ENCODE assay signal across 20 cellular contexts in genomic region chr6:73509851-73510250, GRCh38.
"Had no signal": no experiment of that assay in that cellular context is flagged by ENCODE, and none has a peak within 500 bp of the region (broad histone marks: within the 10 kb centered on the region; RNA-seq: fewer than 3 reads in every experiment).

No MANE protein-coding gene starts in this region.

- H3K4me3 Mint-ChIP-seq: activated CD8-positive, alpha-beta memory T cell treated with anti-CD3 and anti-CD28 coated beads, Interleukin-2, amount 10 ng/mL, durations not matched to agents 7 days and 5 days; activated CD8-positive, alpha-beta T cell treated with anti-CD3 and anti-CD28 coated beads for 36 hours; effector memory CD8-positive, alpha-beta T cell; naive thymus-derived CD4-positive, alpha-beta T cell; neural progenitor cell; stimulated activated naive CD8-positive, alpha-beta T cell treated with anti-CD3 and anti-CD28 coated beads, Interleukin-15, amount 100 ng/mL, for 72 hours had no signal

- H3K27ac Mint-ChIP-seq: activated CD8-positive, alpha-beta memory T cell treated with anti-CD3 and anti-CD28 coated beads, Interleukin-2, amount 10 ng/mL, durations not matched to agents 7 days and 5 days; activated CD8-positive, alpha-beta T cell treated with anti-CD3 and anti-CD28 coated beads for 36 hours; neural progenitor cell had no signal

- H3K4me3 ChIP-seq: adrenal gland, ascending aorta, colonic mucosa, dorsolateral prefrontal cortex, lower lobe of right lung, neural progenitor cell, spleen, tibial artery had no signal

- H3K27ac ChIP-seq: adrenal gland, ascending aorta, brain microvascular endothelial cell, colonic mucosa, dorsolateral prefrontal cortex, lower lobe of right lung, neural progenitor cell, tibial artery had no signal

- H3K36me3 ChIP-seq: colonic mucosa, neural progenitor cell had no signal

- H3K4me1 ChIP-seq: adrenal gland, ascending aorta, colonic mucosa, neural progenitor cell had no signal

- DNase-seq: activated CD4-positive, alpha-beta T cell treated with anti-CD3 and anti-CD28 coated beads for 48 hours; activated CD8-positive, alpha-beta memory T cell treated with anti-CD3 and anti-CD28 coated beads, Interleukin-2, amount 10 ng/mL, durations not matched to agents 7 days and 5 days; activated CD8-positive, alpha-beta T cell treated with anti-CD3 and anti-CD28 coated beads for 36 hours; activated naive CD4-positive, alpha-beta T cell treated with Interleukin-2 at 50 U/mL for 16 hours; brain microvascular endothelial cell; central memory CD4-positive, alpha-beta T cell; colonic mucosa; dorsolateral prefrontal cortex; effector memory CD8-positive, alpha-beta T cell; foreskin melanocyte; lower lobe of right lung; naive thymus-derived CD4-positive, alpha-beta T cell; spleen; stimulated activated CD4-positive, alpha-beta T cell treated with anti-CD3 and anti-CD28 coated beads, Interleukin-4, amount 100 ng/mL, for 1 hour; stimulated activated naive CD8-positive, alpha-beta T cell treated with anti-CD3 and anti-CD28 coated beads, Interleukin-15, amount 100 ng/mL, for 72 hours; tibial artery had no signal

- H3K9me3 ChIP-seq: adrenal gland, ascending aorta, colonic mucosa, lower lobe of right lung, tibial artery had no signal

- H3K4me1 Mint-ChIP-seq: neural progenitor cell had no signal

- H3K4me2 ChIP-seq: neural progenitor cell had no signal

- H2AFZ ChIP-seq: neural progenitor cell had no signal

- H3K9me3 Mint-ChIP-seq: activated CD8-positive, alpha-beta T cell treated with anti-CD3 and anti-CD28 coated beads for 36 hours; effector memory CD8-positive, alpha-beta T cell; neural progenitor cell; stimulated activated naive CD8-positive, alpha-beta T cell treated with anti-CD3 and anti-CD28 coated beads, Interleukin-15, amount 100 ng/mL, for 72 hours had no signal

- H3K27me3 Mint-ChIP-seq: activated CD8-positive, alpha-beta memory T cell treated with anti-CD3 and anti-CD28 coated beads, Interleukin-2, amount 10 ng/mL, durations not matched to agents 7 days and 5 days; activated CD8-positive, alpha-beta T cell treated with anti-CD3 and anti-CD28 coated beads for 36 hours; effector memory CD8-positive, alpha-beta T cell; naive thymus-derived CD4-positive, alpha-beta T cell; progenitor cell of endocrine pancreas; stimulated activated naive CD8-positive, alpha-beta T cell treated with anti-CD3 and anti-CD28 coated beads, Interleukin-15, amount 100 ng/mL, for 72 hours had no signal

- H3K27me3 ChIP-seq: adrenal gland, ascending aorta, brain microvascular endothelial cell, colonic mucosa, dorsolateral prefrontal cortex, neural progenitor cell, spleen, tibial artery had no signal

- H3K9ac ChIP-seq: neural progenitor cell had no signal
